ENCODE assay signal across 9 cellular contexts in the genomic region with DNA sequence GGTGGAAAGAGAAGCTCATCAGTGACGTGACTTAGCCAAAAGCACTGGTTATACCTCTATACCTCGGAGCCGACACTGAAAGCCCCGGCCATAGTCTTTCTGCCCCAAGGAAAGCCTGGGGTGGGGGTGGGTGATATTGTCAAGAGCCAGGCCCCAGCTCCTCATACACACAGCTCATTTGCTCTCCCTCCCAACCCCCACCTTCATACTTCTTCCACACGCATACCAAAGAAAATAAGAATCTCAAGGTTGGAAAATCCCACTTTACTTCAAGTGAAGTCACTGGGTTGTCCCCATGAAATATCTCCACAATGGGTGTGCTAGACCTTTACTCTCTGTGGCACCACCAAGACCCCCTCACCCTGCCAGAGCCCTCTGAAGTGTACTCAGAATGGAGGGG. TPM values are rescaled to one million over a fixed set of nuclear protein-coding genes. Genes with fewer than 3 reads are reported as not detected.
DNase-seq lines count a peak whose midpoint lies in the region; ATAC-seq and TF ChIP-seq lines count a peak whose summit lies in the region.
"Had no signal": no experiment of that assay in that cellular context is flagged by ENCODE, and none has a peak within 500 bp of the region (broad histone marks: within the 10 kb centered on the region; RNA-seq: fewer than 3 reads in every experiment).

No MANE protein-coding gene starts in this region.

- ATAC-seq in activated CD8-positive, alpha-beta memory T cell treated with anti-CD3 and anti-CD28 coated beads, Interleukin-2, amount 10 ng/mL, durations not matched to agents 7 days and 5 days, result no peak
- no peak for ATAC-seq in activated naive CD4-positive, alpha-beta T cell treated with anti-CD3 and anti-CD28 coated beads, Interleukin-2, amount 50 U/mL, for 72 hours
- ATAC-seq in lower lobe of right lung, result no peak
- ATAC-seq in thoracic aorta (ENCODE audit: insufficient number of reproducible peaks, low FRiP score, low read depth), result no peak
- ATAC-seq in GM19463 (IDR thresholded peaks at IDR 0.05; ENCODE audit: unreplicated experiment), result no peak

- peaks cover 36% of the 10 kb centered on the region for H3K4me1 Mint-ChIP-seq in activated CD8-positive, alpha-beta memory T cell treated with anti-CD3 and anti-CD28 coated beads, Interleukin-2, amount 10 ng/mL, durations not matched to agents 7 days and 5 days

- H3K4me3 ChIP-seq in lower lobe of right lung (peak overlapping the region; percentile 91), thoracic aorta (peak overlapping the region; percentile 91)

- peak overlapping the region; percentile 100 for H3K4me3 Mint-ChIP-seq in activated CD8-positive, alpha-beta memory T cell treated with anti-CD3 and anti-CD28 coated beads, Interleukin-2, amount 10 ng/mL, durations not matched to agents 7 days and 5 days

- intact Hi-C loops in lower lobe of right lung (cut with DNase I), result no loop called here

- no peak for TF ChIP-seq CTCF in lower lobe of right lung (IDR thresholded peaks at IDR 0.05)
- no peak for TF ChIP-seq CTCF in thoracic aorta (IDR thresholded peaks at IDR 0.05)

- CTCF ChIA-PET in activated CD8-positive, alpha-beta memory T cell treated with anti-CD3 and anti-CD28 coated beads, Interleukin-2, amount 10 ng/mL, durations not matched to agents 7 days and 5 days (lab: Charles Lee), result interaction anchor here (1.0 to 3.7 kb wide), 12 partner anchors 8 to 1028 kb away, joined by 3 to 16 read pairs (median 8); a partner anchor contains a TSS

- H3K9me3 ChIP-seq in lower lobe of right lung, result no peaks in the 10 kb centered on the region
- H3K9me3 ChIP-seq in thoracic aorta, result peaks cover 3% of the 10 kb centered on the region

- H3K36me3 Mint-ChIP-seq in activated CD8-positive, alpha-beta memory T cell treated with anti-CD3 and anti-CD28 coated beads, Interleukin-2, amount 10 ng/mL, durations not matched to agents 7 days and 5 days, result peaks cover 39% of the 10 kb centered on the region
- H3K36me3 Mint-ChIP-seq in activated naive CD4-positive, alpha-beta T cell treated with anti-CD3 and anti-CD28 coated beads, Interleukin-2, amount 50 U/mL, for 72 hours, result peaks cover 39 to 45% of the 10 kb centered on the region in 2 donors

- peaks cover 3% of the 10 kb centered on the region for H3K36me3 ChIP-seq in lower lobe of right lung
- H3K36me3 ChIP-seq in thoracic aorta, result peaks cover 11% of the 10 kb centered on the region

- no peaks in the 10 kb centered on the region for H3K27me3 Mint-ChIP-seq in activated CD8-positive, alpha-beta memory T cell treated with anti-CD3 and anti-CD28 coated beads, Interleukin-2, amount 10 ng/mL, durations not matched to agents 7 days and 5 days

- no peak for DNase-seq in activated CD8-positive, alpha-beta memory T cell treated with anti-CD3 and anti-CD28 coated beads, Interleukin-2, amount 10 ng/mL, durations not matched to agents 7 days and 5 days
- DNase-seq in activated CD8-positive, alpha-beta memory T cell treated with anti-CD3 and anti-CD28 coated beads, Interleukin-2, amount 50 U/mL, for 4 hours, result no peak
- DNase-seq in activated naive CD4-positive, alpha-beta T cell treated with anti-CD3 and anti-CD28 coated beads, Interleukin-2, amount 50 U/mL, for 72 hours (ENCODE audit: low spot score in 2 of 2), result no peak
- DNase-seq in lower lobe of right lung (no peak), thoracic aorta (ENCODE audit: low spot score) (no peak), KG1 (lab: John Stamatoyannopoulos, UW) (no peak), DMS53 (lab: John Stamatoyannopoulos, UW) (no peak)
- DNase-seq: foreskin melanocyte had no signal

- H3K27ac ChIP-seq in lower lobe of right lung, result peak overlapping the region; percentile 98
- peak overlapping the region; percentile 97 to 98 for H3K27ac ChIP-seq in thoracic aorta

- H3K27ac Mint-ChIP-seq in activated CD8-positive, alpha-beta memory T cell treated with anti-CD3 and anti-CD28 coated beads, Interleukin-2, amount 10 ng/mL, durations not matched to agents 7 days and 5 days, result peak overlapping the region; percentile 98
- H3K27ac Mint-ChIP-seq in activated naive CD4-positive, alpha-beta T cell treated with anti-CD3 and anti-CD28 coated beads, Interleukin-2, amount 50 U/mL, for 72 hours, result peak overlapping the region; percentile 97 to 99

- H3K9me3 Mint-ChIP-seq in activated CD8-positive, alpha-beta memory T cell treated with anti-CD3 and anti-CD28 coated beads, Interleukin-2, amount 10 ng/mL, durations not matched to agents 7 days and 5 days (ENCODE audit: low read depth), result no peaks in the 10 kb centered on the region
- peaks cover 0 to 4% of the 10 kb centered on the region in 2 donors for H3K9me3 Mint-ChIP-seq in activated naive CD4-positive, alpha-beta T cell treated with anti-CD3 and anti-CD28 coated beads, Interleukin-2, amount 50 U/mL, for 72 hours

- no peaks in the 10 kb centered on the region for H3K27me3 ChIP-seq in lower lobe of right lung (ENCODE audit: low read depth)
- H3K27me3 ChIP-seq in thoracic aorta (replicated peaks; ENCODE audit: insufficient read depth), result no peaks in the 10 kb centered on the region

- H3K4me1 ChIP-seq in lower lobe of right lung, result peaks cover 56% of the 10 kb centered on the region
- peaks cover 27 to 46% of the 10 kb centered on the region in 2 donors for H3K4me1 ChIP-seq in thoracic aorta (ENCODE audit: control insufficient read depth in 1 of 2, low read depth in 2 of 2)

RNA-seq across cellular contexts. Expression of a gene that starts 27.1 kb away (rescaled TPM):
- 100 to 1,000 TPM; 141 to 142 TPM for total RNA-seq in activated CD8-positive, alpha-beta memory T cell treated with anti-CD3 and anti-CD28 coated beads, Interleukin-2, amount 10 ng/mL, durations not matched to agents 7 days and 5 days
- total RNA-seq in activated naive CD4-positive, alpha-beta T cell treated with anti-CD3 and anti-CD28 coated beads, Interleukin-2, amount 50 U/mL, for 72 hours, result 100 to 1,000 TPM; 130 to 157 TPM
- total RNA-seq in lower lobe of right lung (241 TPM), thoracic aorta (100 to 1,000 TPM; 226 to 244 TPM)

RNA-seq across cellular contexts. Expression of a gene that starts 31.4 kb away (rescaled TPM):
- total RNA-seq in activated CD8-positive, alpha-beta memory T cell treated with anti-CD3 and anti-CD28 coated beads, Interleukin-2, amount 10 ng/mL, durations not matched to agents 7 days and 5 days, result 10 to 100 TPM; 23.2 to 25.2 TPM
- total RNA-seq in activated naive CD4-positive, alpha-beta T cell treated with anti-CD3 and anti-CD28 coated beads, Interleukin-2, amount 50 U/mL, for 72 hours, result 10 to 100 TPM; 13.5 to 27.9 TPM
- total RNA-seq in lower lobe of right lung (28.3 TPM), thoracic aorta (10 to 100 TPM; 12.2 to 19.0 TPM)
